8 cellular contexts compared by ENCODE assay signal in the genomic region with DNA sequence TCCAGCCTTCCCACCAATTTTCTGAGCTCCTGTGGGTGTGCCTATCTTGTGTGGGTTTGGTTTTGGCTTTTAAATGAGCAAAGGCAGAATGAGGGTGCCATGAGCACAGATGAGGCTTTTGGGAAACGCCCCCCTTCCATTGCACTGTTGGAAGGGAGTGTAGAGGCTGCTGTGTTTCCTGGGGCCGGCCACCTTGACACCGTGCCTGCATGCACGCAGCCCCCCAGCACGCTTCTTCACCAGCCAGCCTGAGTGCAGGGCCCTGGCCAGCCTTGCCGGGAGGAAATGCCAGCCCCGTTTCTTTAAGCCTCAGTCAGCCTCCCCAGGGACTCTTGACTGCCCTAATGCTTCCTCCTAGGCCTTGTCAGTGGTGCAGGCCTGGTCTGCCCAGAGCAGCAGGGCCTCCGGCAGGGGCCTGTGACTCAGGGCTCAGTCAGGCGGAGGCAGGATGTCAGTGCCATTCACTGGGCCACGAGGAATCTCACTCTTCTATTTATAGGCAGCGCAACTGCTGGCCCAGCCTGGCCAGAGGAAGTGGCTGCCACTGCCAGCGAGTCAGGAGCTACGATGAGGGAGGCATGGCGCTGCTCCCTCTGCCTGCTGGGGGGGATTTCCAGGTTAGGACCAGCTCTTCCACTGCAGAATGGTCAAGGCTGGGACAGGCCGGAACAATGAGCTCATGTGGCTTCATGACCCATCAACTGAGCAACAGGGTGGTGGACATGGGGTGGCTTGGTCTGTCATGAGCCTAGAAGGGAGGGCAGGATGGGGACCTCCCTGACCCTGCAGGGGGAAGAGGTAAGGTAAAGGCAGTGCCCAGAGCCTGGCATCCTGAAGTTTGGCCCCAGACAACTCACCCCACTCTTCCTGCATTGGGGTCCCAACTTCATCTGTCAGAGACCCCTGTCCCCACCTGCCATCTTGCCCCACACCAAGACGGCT.
A peak's percentile ranks its signal among the peaks of the same experiment; 100 is the strongest.
DNase-seq lines count a peak whose midpoint lies in the region; ATAC-seq, FAIRE-seq and TF ChIP-seq lines count a peak whose summit lies in the region.

No MANE protein-coding gene starts in this region.

- no peak overlapping the region for H3K4me3 ChIP-seq in fibroblast of pulmonary artery (replicated peaks; ENCODE audit: low read depth, low read length)

- no peak overlapping the region for H3K4me3 Mint-ChIP-seq in nephron

- no peaks in the 10 kb centered on the region for H3K9me3 Mint-ChIP-seq in nephron

- H3K27ac Mint-ChIP-seq in nephron = peak overlapping the region in 2 of 3 experiments; percentile 43 to 72

- ATAC-seq in HG03439 (IDR thresholded peaks at IDR 0.05; ENCODE audit: unreplicated experiment) = peak; percentile 55
- no peak for ATAC-seq in HG03565 (IDR thresholded peaks at IDR 0.05; ENCODE audit: unreplicated experiment)

- peaks cover 28% of the 10 kb centered on the region for H3K4me1 Mint-ChIP-seq in nephron

- H3K36me3 Mint-ChIP-seq in nephron (ENCODE audit: low read depth) = no peaks in the 10 kb centered on the region

- FAIRE-seq in GM18507 (lab: Jason Lieb, UNC) = peak; percentile 76

- no peak for TF ChIP-seq CTCF in fibroblast of pulmonary artery (IDR thresholded peaks at IDR 0.05; ENCODE audit: low read length, missing control alignments)
- TF ChIP-seq CTCF in nephron (IDR thresholded peaks at IDR 0.05; ENCODE audit: unreplicated experiment in 3 of 3) = no peak

- peak; percentile 93 for DNase-seq in AG08396 (ENCODE audit: low spot score)
- DNase-seq in GM18507 (ENCODE audit: extremely low spot score, insufficient read length, low read depth) = peak; percentile 62
- DNase-seq in SKM-1 treated with dmso at 0.1 percent for 144 hours (lab: John Stamatoyannopoulos, UW; ENCODE audit: unreplicated experiment) = peak; percentile 89
- peak; percentile 96 for DNase-seq in fibroblast of pulmonary artery (ENCODE audit: low read depth)
- DNase-seq in ecto neural progenitor cell (ENCODE audit: low spot score) = no peak

- H3K27me3 Mint-ChIP-seq in nephron (ENCODE audit: low read depth) = peaks cover 11% of the 10 kb centered on the region
